ENCODE assay signal across 31 cellular contexts in genomic region chr12:73390256-73390655, GRCh38.
"Had no signal": no experiment of that assay in that cellular context is flagged by ENCODE, and none has a peak within 500 bp of the region (broad histone marks: within the 10 kb centered on the region; RNA-seq: fewer than 3 reads in every experiment).

No MANE protein-coding gene starts in this region.

- H3K27ac ChIP-seq: WERI-Rb-1 had no signal

- FAIRE-seq: bronchial epithelial cell had no signal

- H3K36me3 ChIP-seq: WERI-Rb-1 had no signal

- ATAC-seq: activated CD8-positive, alpha-beta memory T cell treated with anti-CD3 and anti-CD28 coated beads, Interleukin-2, amount 10 ng/mL, durations not matched to agents 7 days and 5 days; activated naive CD8-positive, alpha-beta T cell treated with anti-CD3 and anti-CD28 coated beads, Interleukin-2, amount 50 U/mL, for 24 hours had no signal

- DNase-seq: activated CD4-positive, alpha-beta memory T cell treated with anti-CD3 and anti-CD28 coated beads, Interleukin-2, amount 10 ng/mL, durations not matched to agents 7 days and 5 days; activated CD4-positive, alpha-beta T cell treated with anti-CD3 and anti-CD28 coated beads for 1 hour; activated CD4-positive, alpha-beta T cell treated with anti-CD3 and anti-CD28 coated beads for 48 hours; activated CD4-positive, CD25-positive, alpha-beta regulatory T cell; activated CD8-positive, alpha-beta memory T cell treated with anti-CD3 and anti-CD28 coated beads for 24 hours; activated CD8-positive, alpha-beta memory T cell treated with anti-CD3 and anti-CD28 coated beads, Interleukin-2, amount 10 ng/mL, durations not matched to agents 7 days and 5 days; activated CD8-positive, alpha-beta memory T cell treated with anti-CD3 and anti-CD28 coated beads, Interleukin-2, amount 50 U/mL, for 48 hours; activated effector memory CD4-positive, alpha-beta T cell treated with Interleukin-2 at 50 U/mL for 16 hours; activated naive CD4-positive, alpha-beta T cell treated with anti-CD3 and anti-CD28 coated beads, Interleukin-2, amount 10 ng/mL, durations not matched to agents 7 days and 5 days; activated naive CD8-positive, alpha-beta T cell treated with anti-CD3 and anti-CD28 coated beads, Interleukin-2, amount 50 U/mL, for 24 hours; activated T-cell treated with anti-CD3 and anti-CD28 coated beads, Interleukin-2, amount 50 U/mL, for 48 hours; anterior cingulate cortex; caudate nucleus; cerebellar nuclear complex; NCI-H1092 treated with DMSO at 0.1 percent for 48 hours; NCI-H1417; NCI-H146; NCI-H187 treated with DMSO at 0.1 percent for 48 hours; NCI-H2081 treated with DMSO at 0.1 percent for 48 hours; NCI-H226; NCI-H446 treated with DMSO at 0.1 percent for 48 hours; NCI-H524; NCI-H69; NK-92 treated with Interleukin-12 subunit alpha and Interleukin-12 subunit beta, amount 100 ng/mL, for 24 hours; Right ventricle myocardium superior; SW 1271; T-helper 1 cell; T-helper 2 cell; T-helper 9 cell; WERI-Rb-1 had no signal
